ENCODE assay signal across 8 cellular contexts in genomic region chr17:75854111-75854748, GRCh38. TPM values are rescaled to one million over a fixed set of nuclear protein-coding genes. Genes with fewer than 3 reads are reported as not detected.
A peak's percentile ranks its signal among the peaks of the same experiment; 100 is the strongest.
DNase-seq lines count a peak whose midpoint lies in the region; ATAC-seq and TF ChIP-seq lines count a peak whose summit lies in the region.

No MANE protein-coding gene starts in this region.

- no peak for ATAC-seq in HG02970 (IDR thresholded peaks at IDR 0.05; ENCODE audit: low FRiP score, unreplicated experiment)

- TF ChIP-seq CTCF in HFF-Myc (IDR thresholded peaks at IDR 0.05; ENCODE audit: low read depth, low read length, missing control alignments): no peak

- H3K27ac ChIP-seq in angular gyrus (ENCODE audit: low read depth, low read length): peak overlapping the region; percentile 100
- peak overlapping the region; percentile 94 for H3K27ac ChIP-seq in temporal lobe (ENCODE audit: low read depth, low read length)

- peak overlapping the region; percentile 88 for H3K4me3 ChIP-seq in HFF-Myc (replicated peaks; ENCODE audit: low read depth, low read length)

- DNase-seq in HFF-Myc (ENCODE audit: extremely low read depth, low read depth) (no peak), islet precursor cell (peak; percentile 90), GDM1 (lab: John Stamatoyannopoulos, UW) (no peak), NCI-H1048 (lab: John Stamatoyannopoulos, UW) (no peak), epidermal melanocyte (ENCODE audit: insufficient read length, low spot score) (no peak)

RNA-seq across cellular contexts. Expression of gene WBP2, which starts 0.9 kb away (rescaled TPM):
- 38.1 TPM for total RNA-seq in temporal lobe

RNA-seq across cellular contexts. Expression of gene UNC13D, which starts 10.0 kb away (rescaled TPM):
- total RNA-seq in temporal lobe: 1.2 TPM

RNA-seq across cellular contexts. Expression of gene TRIM47, which starts 24.2 kb away (rescaled TPM):
- 11.1 TPM for total RNA-seq in temporal lobe

RNA-seq across cellular contexts. Expression of gene TRIM65, which starts 42.5 kb away (rescaled TPM):
- 6.1 TPM for total RNA-seq in temporal lobe

RNA-seq across cellular contexts. Expression of gene MRPL38, which starts 50.5 kb away (rescaled TPM):
- total RNA-seq in temporal lobe: 23.1 TPM
